In genomic region chr2:38375711-38376345, GRCh38 we compare ENCODE assay signal across 8 cellular contexts. TPM values are rescaled to one million over a fixed set of nuclear protein-coding genes. Genes with fewer than 3 reads are reported as not detected.
A peak's percentile ranks its signal among the peaks of the same experiment; 100 is the strongest.
DNase-seq lines count a peak whose midpoint lies in the region; TF ChIP-seq lines count a peak whose summit lies in the region.

No MANE protein-coding gene starts in this region.

- DNase-seq in GM04504 (ENCODE audit: low read depth) (peak; percentile 4), astrocyte of the spinal cord (ENCODE audit: low read depth, low spot score) (no peak), kidney tubule cell (ENCODE audit: low spot score) (peak; percentile 49), stomach (no peak), H4 (ENCODE audit: low spot score) (no peak), germinal center (ENCODE audit: low spot score) (no peak), epidermal melanocyte (ENCODE audit: insufficient read length, low spot score) (no peak)

- H3K27me3 ChIP-seq in HUES64 (ENCODE audit: insufficient read depth, low read length) (no peaks in the 10 kb centered on the region), stomach (no peaks in the 10 kb centered on the region)

- H3K27ac ChIP-seq in HUES64 (ENCODE audit: low read depth, low read length) (no peak overlapping the region), stomach (peak overlapping the region; percentile 97 to 100 (median 99))

- WGBS in HUES64: 29% methylated on average over 18 of the region's 18 CpGs
- WGBS in stomach, 5 donors: 6 to 12% (median 7%) methylated on average over 18 of the region's 18 CpGs

- intact Hi-C loops in stomach (cut with DNase I; ENCODE audit: low total_unique reads): loop anchor here (10.0 kb wide), 1 partner anchor 51 kb away; no protein-coding TSS in a partner anchor

- 0 out of 2 replicates have a peak, but pooled peaks cover 2% of the 10 kb centered on the region for H3K36me3 ChIP-seq in HUES64 (ENCODE audit: insufficient read depth, low read length)
- no peaks in the 10 kb centered on the region for H3K36me3 ChIP-seq in stomach

- in situ Hi-C loops in astrocyte of the spinal cord (cut with HindIII; ENCODE audit: low sequenced_read_pairs): no loop called here

- TF ChIP-seq EP300 in stomach (IDR thresholded peaks at IDR 0.05): no peak

- H3K4me3 ChIP-seq in HUES64 (ENCODE audit: low read length) (peak overlapping the region; percentile 80), astrocyte of the spinal cord (ENCODE audit: low read depth, low read length) (peak overlapping the region; percentile 84), stomach (peak overlapping the region; percentile 79 to 95 (median 86))

- no peak for TF ChIP-seq POLR2A in stomach (IDR thresholded peaks at IDR 0.05)

- H3K4me1 ChIP-seq in HUES64 (ENCODE audit: insufficient read depth, low read length): peaks cover 17% of the 10 kb centered on the region
- peaks cover 26 to 74% (median 50%) of the 10 kb centered on the region in 4 donors for H3K4me1 ChIP-seq in stomach

- H3K9me3 ChIP-seq in HUES64 (ENCODE audit: insufficient read depth, low read depth, low read length): no peaks in the 10 kb centered on the region
- H3K9me3 ChIP-seq in stomach: no peaks in the 10 kb centered on the region

- TF ChIP-seq CTCF in astrocyte of the spinal cord (IDR thresholded peaks at IDR 0.05; ENCODE audit: low read depth, low read length): no peak
- TF ChIP-seq CTCF in stomach (IDR thresholded peaks at IDR 0.05): no peak

- H3K9ac ChIP-seq in HUES64 (ENCODE audit: low read depth, low read length): peak overlapping the region; percentile 98

RNA-seq across cellular contexts. Expression of gene ATL2, which starts 1.2 kb away (rescaled TPM):
- 60.4 TPM for polyA plus RNA-seq in HUES64 (2013, experiment 1 of 2)
- 65.7 TPM for polyA plus RNA-seq in HUES64 (2013, experiment 2 of 2)
- 100 to 1,000 TPM in 3 of 5 donors, 10 to 100 TPM in 2; 52.7 to 462 (median 102) TPM for total RNA-seq in stomach
- 10 to 100 TPM in 1 of 3 donors, 1 to 10 TPM in 2; 8.4 to 42.0 (median 8.9) TPM for polyA plus RNA-seq in stomach
- total RNA-seq in H4 (2014; rRNA removed; shearing (Covaris generic)): 68.0 and 68.3 TPM in 2 replicates

Comparison
In these comparisons a context has a peak if more than half of its experiments do, and no peak if none do; other contexts are left out.
1. DNase-seq: peak in GM04504 (single experiment) and kidney tubule cell (single experiment); none in astrocyte of the spinal cord (single experiment), stomach (single experiment), H4 (single experiment), germinal center (single experiment) and epidermal melanocyte (single experiment).
2. Peak in every context shown above with its lines, with median percentiles within 50 percentile points of each other: H3K4me3 ChIP-seq.